ENCODE assay signal across 9 cellular contexts in the genomic region with DNA sequence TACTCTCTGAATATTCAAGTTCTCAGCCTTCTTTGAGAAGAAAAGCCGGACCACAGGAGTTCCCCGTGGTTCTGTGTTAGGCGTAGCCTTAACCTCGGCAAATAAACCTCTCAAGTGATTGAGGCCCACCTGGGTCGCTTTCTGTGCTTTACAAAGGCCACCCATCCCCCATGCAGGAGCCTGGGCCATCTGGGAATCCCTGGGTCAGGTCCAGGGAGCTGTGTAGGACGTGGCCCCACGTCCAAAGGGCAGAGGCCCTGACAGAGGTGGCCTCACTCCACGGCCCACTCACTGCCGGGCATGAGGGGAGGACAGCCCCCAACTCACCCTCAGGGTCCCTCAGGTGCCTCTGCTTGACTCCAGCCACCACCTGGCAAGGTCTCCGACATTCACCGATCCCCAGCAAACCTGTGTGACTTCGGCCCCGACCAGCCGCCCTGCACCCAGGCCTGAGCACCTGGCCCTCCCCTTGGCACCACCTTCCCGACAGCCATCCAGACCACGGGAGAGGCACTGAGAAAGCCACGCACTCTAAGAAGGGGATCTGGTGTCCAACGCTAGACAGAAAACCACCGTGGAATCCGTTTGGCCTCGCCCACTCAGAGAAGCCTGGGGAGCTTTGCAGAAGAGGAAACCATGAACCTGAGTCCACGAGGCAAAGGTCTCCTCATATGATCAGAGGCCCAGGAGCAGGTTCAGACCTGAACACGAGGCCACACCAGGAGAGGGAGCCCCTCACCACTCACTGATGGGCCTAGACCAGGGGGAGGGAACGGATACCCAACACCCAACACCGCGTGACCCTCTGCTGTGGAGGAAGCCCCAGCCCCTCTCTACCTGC. TPM values are rescaled to one million over a fixed set of nuclear protein-coding genes. Genes with fewer than 3 reads are reported as not detected.
DNase-seq lines count a peak whose midpoint lies in the region; TF ChIP-seq lines count a peak whose summit lies in the region.
"Had no signal": no experiment of that assay in that cellular context is flagged by ENCODE, and none has a peak within 500 bp of the region (broad histone marks: within the 10 kb centered on the region; RNA-seq: fewer than 3 reads in every experiment).

No MANE protein-coding gene starts in this region.

- POLR2A ChIA-PET in RWPE1 (lab: Yijun Ruan, JAX; ENCODE audit: low non-redundant PET), result interaction anchor here (0.6 kb wide), 1 partner anchor 9 kb away, joined by 3 read pairs; no protein-coding TSS in a partner anchor

- TF ChIP-seq CTCF in RWPE1 (conservative IDR thresholded peaks at IDR 0.05; ENCODE audit: low read depth) (no peak), endothelial cell (IDR thresholded peaks at IDR 0.05; ENCODE audit: unreplicated experiment) (no peak), lower leg skin (IDR thresholded peaks at IDR 0.05) (no peak)

- H3K27me3 Mint-ChIP-seq in activated CD4-positive, alpha-beta T cell treated with anti-CD3 and anti-CD28 coated beads, Interleukin-2, amount 10 ng/mL, durations not matched to agents 24 days and 14 days, result no peaks in the 10 kb centered on the region
- H3K27me3 Mint-ChIP-seq in endothelial cell (ENCODE audit: unreplicated experiment), result peaks cover 10% of the 10 kb centered on the region

- H3K27ac ChIP-seq in RWPE1 (peak overlapping the region; percentile 44), skin epidermis (peak overlapping the region in 16 of 21 experiments; percentile 0 to 91 (median 39))

- WGBS in lower leg skin, 2 donors, result 76 to 83% methylated on average over 24 to 26 of the region's 26 CpGs

- peaks cover 7% of the 10 kb centered on the region for H3K36me3 Mint-ChIP-seq in activated CD4-positive, alpha-beta T cell treated with anti-CD3 and anti-CD28 coated beads, Interleukin-2, amount 10 ng/mL, durations not matched to agents 24 days and 14 days (ENCODE audit: low read depth)
- H3K36me3 Mint-ChIP-seq in endothelial cell (ENCODE audit: low read depth, unreplicated experiment), result peaks cover 5% of the 10 kb centered on the region

- TF ChIP-seq POLR2A in lower leg skin (IDR thresholded peaks at IDR 0.05), result no peak

- peak overlapping the region; percentile 65 for H3K4me3 Mint-ChIP-seq in activated CD4-positive, alpha-beta T cell treated with anti-CD3 and anti-CD28 coated beads, Interleukin-2, amount 10 ng/mL, durations not matched to agents 24 days and 14 days
- H3K4me3 Mint-ChIP-seq in endothelial cell (ENCODE audit: unreplicated experiment), result no peak overlapping the region

- peak; percentile 70 for DNase-seq in activated CD4-positive, alpha-beta T cell treated with anti-CD3 and anti-CD28 coated beads, Interleukin-2, amount 10 ng/mL, durations not matched to agents 24 days and 14 days
- no peak for DNase-seq in activated CD4-positive, alpha-beta T cell treated with anti-CD3 and anti-CD28 coated beads, Interleukin-2, amount 50 U/mL, for 1 hour
- no peak for DNase-seq in RWPE1 (ENCODE audit: low spot score)
- DNase-seq in endothelial cell (ENCODE audit: low spot score), result no peak
- no peak for DNase-seq in SHP77 treated with DMSO at 0.1 percent for 48 hours (lab: John Stamatoyannopoulos, UW)
- DNase-seq in hippocampal formation (lab: John Stamatoyannopoulos, UW), result no peak
- DNase-seq in lower leg skin (ENCODE audit: low spot score in 2 of 2), result no peak
- DNase-seq: retina had no signal

- CTCF ChIA-PET in RWPE1 (lab: Yijun Ruan, JAX), result no interaction called here

- intact Hi-C loops in activated CD4-positive, alpha-beta T cell treated with anti-CD3 and anti-CD28 coated beads, Interleukin-2, amount 10 ng/mL, durations not matched to agents 24 days and 14 days (cut with micrococcal nuclease), result loop anchor here (5.0 to 10.0 kb wide), 3 partner anchors 100 to 685 kb away; a partner anchor contains a TSS
- intact Hi-C loops in lower leg skin (cut with DNase I; ENCODE audit: low total_unique reads), result no loop called here

- H3K4me3 ChIP-seq in skin epidermis (no peak overlapping the region), lower leg skin (ENCODE audit: low read depth, poor library complexity, severe bottlenecking) (no peak overlapping the region)

- H3K9me3 Mint-ChIP-seq in activated CD4-positive, alpha-beta T cell treated with anti-CD3 and anti-CD28 coated beads, Interleukin-2, amount 10 ng/mL, durations not matched to agents 24 days and 14 days, result no peaks in the 10 kb centered on the region
- no peaks in the 10 kb centered on the region for H3K9me3 Mint-ChIP-seq in endothelial cell (ENCODE audit: unreplicated experiment)

- H3K4me1 Mint-ChIP-seq in activated CD4-positive, alpha-beta T cell treated with anti-CD3 and anti-CD28 coated beads, Interleukin-2, amount 10 ng/mL, durations not matched to agents 24 days and 14 days, result peaks cover 60% of the 10 kb centered on the region
- H3K4me1 Mint-ChIP-seq in endothelial cell (ENCODE audit: unreplicated experiment), result peaks cover 8% of the 10 kb centered on the region

- peak overlapping the region; percentile 83 for H3K27ac Mint-ChIP-seq in activated CD4-positive, alpha-beta T cell treated with anti-CD3 and anti-CD28 coated beads, Interleukin-2, amount 10 ng/mL, durations not matched to agents 24 days and 14 days
- peak overlapping the region; percentile 18 for H3K27ac Mint-ChIP-seq in endothelial cell (ENCODE audit: unreplicated experiment)

RNA-seq across cellular contexts. Expression of a gene that starts 4.5 kb away (rescaled TPM):
- 32.1 and 33.4 TPM in 2 replicates for total RNA-seq in activated CD4-positive, alpha-beta T cell treated with anti-CD3 and anti-CD28 coated beads, Interleukin-2, amount 10 ng/mL, durations not matched to agents 24 days and 14 days
- total RNA-seq in endothelial cell (ENCODE audit: unreplicated experiment) (24.5 TPM), lower leg skin (10 to 100 TPM; 10.6 to 32.2 (median 18.1) TPM)
